Comparison of ENCODE assay signal across 15 cellular contexts in the genomic region with DNA sequence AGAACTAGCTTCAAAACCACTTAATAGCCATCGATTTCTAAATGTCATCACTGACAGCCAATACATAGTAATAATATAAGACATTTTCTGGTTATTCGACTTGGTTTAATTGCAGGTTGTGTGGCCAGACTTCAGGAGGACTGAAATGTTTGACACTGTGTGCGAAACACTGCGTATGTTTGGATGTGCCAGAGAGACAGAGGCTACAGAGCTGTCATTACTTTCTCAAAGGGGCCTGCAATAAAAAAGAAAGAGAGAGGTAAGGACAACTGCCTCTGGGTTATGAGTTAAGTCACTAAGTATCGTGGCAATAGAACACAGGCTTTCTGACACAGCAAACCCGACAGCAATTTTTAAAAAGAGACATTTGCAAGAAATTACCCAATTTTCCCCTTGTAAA. TPM values are rescaled to one million over a fixed set of nuclear protein-coding genes. Genes with fewer than 3 reads are reported as not detected.
DNase-seq lines count a peak whose midpoint lies in the region; ATAC-seq and TF ChIP-seq lines count a peak whose summit lies in the region.
"Had no signal": no experiment of that assay in that cellular context is flagged by ENCODE, and none has a peak within 500 bp of the region (broad histone marks: within the 10 kb centered on the region; RNA-seq: fewer than 3 reads in every experiment).

No MANE protein-coding gene starts in this region.

- H3K4me3 ChIP-seq in right atrium auricular region (peak overlapping the region; percentile 33 to 45), gastrocnemius medialis (peak overlapping the region; percentile 25 to 54 (median 48))
- H3K4me3 ChIP-seq in naive thymus-derived CD4-positive, alpha-beta T cell (ENCODE audit: low read length) = no peak overlapping the region
- H3K4me3 ChIP-seq: tibial nerve had no signal

- POLR2A ChIA-PET in naive thymus-derived CD4-positive, alpha-beta T cell (lab: Charles Lee) = interaction anchor here (0.6 kb wide), 2 partner anchors 9 to 196 kb away, joined by 3 read pairs; no protein-coding TSS in a partner anchor

- no peaks in the 10 kb centered on the region for H3K9me3 Mint-ChIP-seq in naive thymus-derived CD4-positive, alpha-beta T cell
- H3K9me3 Mint-ChIP-seq: natural killer cell had no signal

- peak; percentile 28 to 45 for TF ChIP-seq POLR2A in gastrocnemius medialis (IDR thresholded peaks at IDR 0.05)

- peaks cover 1 to 10% (median 6%) of the 10 kb centered on the region in 7 donors for H3K4me1 Mint-ChIP-seq in naive thymus-derived CD4-positive, alpha-beta T cell

- no peak overlapping the region for H3K4me3 Mint-ChIP-seq in naive thymus-derived CD4-positive, alpha-beta T cell
- H3K4me3 Mint-ChIP-seq: activated CD8-positive, alpha-beta T cell treated with anti-CD3 and anti-CD28 coated beads, Interleukin-2, amount 10 ng/mL, durations not matched to agents 7 days and 5 days; natural killer cell had no signal

- CTCF ChIA-PET in naive thymus-derived CD4-positive, alpha-beta T cell (lab: Charles Lee) = interaction anchor here (1.1 to 4.6 kb wide), 9 partner anchors 12 to 184 kb away, joined by 3 to 29 read pairs (median 8); partner anchors contain the start of gene ARL6IP5

- TF ChIP-seq CTCF in right atrium auricular region (IDR thresholded peaks at IDR 0.05) (no peak), gastrocnemius medialis (IDR thresholded peaks at IDR 0.05 in 4 of 5, conservative IDR thresholded peaks at IDR 0.05 in 1 of 5) (no peak), GM13977 (IDR thresholded peaks at IDR 0.05; ENCODE audit: extremely low read depth, insufficient read depth, missing control alignments) (no peak)

- no peak overlapping the region for H3K27ac Mint-ChIP-seq in naive thymus-derived CD4-positive, alpha-beta T cell
- H3K27ac Mint-ChIP-seq: activated CD8-positive, alpha-beta T cell treated with anti-CD3 and anti-CD28 coated beads, Interleukin-2, amount 10 ng/mL, durations not matched to agents 7 days and 5 days; natural killer cell had no signal

- H3K36me3 ChIP-seq in right atrium auricular region = no peaks in the 10 kb centered on the region
- no peaks in the 10 kb centered on the region for H3K36me3 ChIP-seq in gastrocnemius medialis
- H3K36me3 ChIP-seq in naive thymus-derived CD4-positive, alpha-beta T cell (ENCODE audit: control insufficient read depth in 2 of 3, insufficient read depth in 3 of 3, low read length in 3 of 3) = no peaks in the 10 kb centered on the region
- H3K36me3 ChIP-seq: tibial nerve had no signal

- peaks cover 0 to 4% (median 0%) of the 10 kb centered on the region in 5 donors for H3K36me3 Mint-ChIP-seq in naive thymus-derived CD4-positive, alpha-beta T cell
- H3K36me3 Mint-ChIP-seq: natural killer cell had no signal

- H3K4me1 ChIP-seq in right atrium auricular region = peaks cover 0 to 7% of the 10 kb centered on the region in 2 donors
- H3K4me1 ChIP-seq in gastrocnemius medialis = peaks cover 17 to 51% of the 10 kb centered on the region in 2 donors
- H3K4me1 ChIP-seq in naive thymus-derived CD4-positive, alpha-beta T cell (ENCODE audit: control insufficient read depth in 2 of 2, insufficient read depth in 2 of 2, low read length in 2 of 2) = no peaks in the 10 kb centered on the region

- H3K27me3 Mint-ChIP-seq in naive thymus-derived CD4-positive, alpha-beta T cell = peaks cover 0 to 12% (median 4%) of the 10 kb centered on the region in 5 donors

- intact Hi-C loops in Right ventricle myocardium inferior (cut with DNase I) (loop anchor here (2.0 kb wide), 1 partner anchor 41 kb away; the partner anchor contains the start of gene UBA3), cardiac septum (cut with DNase I) (no loop called here), gastrocnemius medialis (cut with DNase I; ENCODE audit: low total_unique reads) (loop anchor here (1.0 to 10.0 kb wide), 5 partner anchors 28 to 1943 kb away; no protein-coding TSS in a partner anchor), posterior vena cava (cut with DNase I) (loop anchor here in 1 of 2 donors (10.0 kb wide), 1 partner anchor 543 kb away; no protein-coding TSS in a partner anchor)
- intact Hi-C loops in naive thymus-derived CD4-positive, alpha-beta T cell (cut with micrococcal nuclease) = loop anchor here (1.0 to 2.0 kb wide), 9 partner anchors 37 to 550 kb away; partner anchors contain the start of genes ARL6IP5 (in 1 of the 2) and EOGT (in 1 of the 2)

- in situ Hi-C loops in gastrocnemius medialis (cut with MboI; ENCODE audit: low sequenced_read_pairs in 4 of 4) (no loop called here), GM13977 (cut with MboI; ENCODE audit: low pct_unique_long_range_greater_than_20kb, low sequenced_read_pairs, unreplicated experiment) (no loop called here)

- H3K27ac ChIP-seq in right atrium auricular region (peak overlapping the region; percentile 75), gastrocnemius medialis (peak overlapping the region; percentile 95 to 97 (median 96))
- H3K27ac ChIP-seq in naive thymus-derived CD4-positive, alpha-beta T cell (ENCODE audit: low read depth, low read length) = no peak overlapping the region
- H3K27ac ChIP-seq: tibial nerve had no signal

- DNase-seq in Right ventricle myocardium inferior (ENCODE audit: missing footprints) (no peak), cardiac septum (ENCODE audit: low spot score) (no peak), right atrium auricular region (ENCODE audit: low spot score) (no peak), gastrocnemius medialis (no peak), 8988T (no peak), posterior vena cava (ENCODE audit: low spot score) (no peak), GM13977 (ENCODE audit: low spot score) (no peak)
- no peak for DNase-seq in naive thymus-derived CD4-positive, alpha-beta T cell
- DNase-seq: cerebellar nuclear complex, DMS153 had no signal

- no peaks in the 10 kb centered on the region for H3K9me3 ChIP-seq in right atrium auricular region
- no peaks in the 10 kb centered on the region for H3K9me3 ChIP-seq in gastrocnemius medialis
- no peaks in the 10 kb centered on the region for H3K9me3 ChIP-seq in naive thymus-derived CD4-positive, alpha-beta T cell (ENCODE audit: control insufficient read depth in 2 of 3, low read length in 3 of 3)
- H3K9me3 ChIP-seq: tibial nerve had no signal

- H3K27me3 ChIP-seq in right atrium auricular region = no peaks in the 10 kb centered on the region
- H3K27me3 ChIP-seq in gastrocnemius medialis = no peaks in the 10 kb centered on the region
- H3K27me3 ChIP-seq in naive thymus-derived CD4-positive, alpha-beta T cell (ENCODE audit: control insufficient read depth in 2 of 2, insufficient read depth in 2 of 2, low read length in 2 of 2) = no peaks in the 10 kb centered on the region
- H3K27me3 ChIP-seq: tibial nerve had no signal

- ATAC-seq in Right ventricle myocardium inferior (peak; percentile 51), gastrocnemius medialis (peak; percentile 40 to 45)
- no peak for ATAC-seq in naive thymus-derived CD4-positive, alpha-beta T cell

RNA-seq across cellular contexts. Expression of gene LMOD3, which starts 0.9 kb away (rescaled TPM):
- total RNA-seq in Right ventricle myocardium inferior (149 TPM), cardiac septum (117 TPM), right atrium auricular region (100 to 1,000 TPM in 1 of 2 donors, 10 to 100 TPM in 1; 33.1 to 110 TPM), gastrocnemius medialis (100 to 1,000 TPM in 3 of 4 donors, 10 to 100 TPM in 1; 31.0 to 194 (median 113) TPM), posterior vena cava (not detected)
- not detected for total RNA-seq in naive thymus-derived CD4-positive, alpha-beta T cell
- polyA plus RNA-seq in naive thymus-derived CD4-positive, alpha-beta T cell = under 1 TPM in 1 of 2 donors, not detected in 1; 0.05 TPM
- total RNA-seq: activated CD8-positive, alpha-beta T cell treated with anti-CD3 and anti-CD28 coated beads, Interleukin-2, amount 10 ng/mL, durations not matched to agents 7 days and 5 days; G401; HepG2; natural killer cell; tibial nerve had no signal
- polyA plus RNA-seq: HepG2 had no signal

RNA-seq across cellular contexts. Expression of gene ARL6IP5, which starts 36.8 kb away (rescaled TPM):
- total RNA-seq in Right ventricle myocardium inferior (195 TPM), cardiac septum (167 TPM), right atrium auricular region (100 to 1,000 TPM; 172 to 199 TPM), gastrocnemius medialis (100 to 1,000 TPM; 108 to 181 (median 145) TPM), posterior vena cava (100 to 1,000 TPM; 153 to 174 TPM)
- total RNA-seq in naive thymus-derived CD4-positive, alpha-beta T cell = 100 to 1,000 TPM in 4 of 5 experiments, 10 to 100 TPM in 1; 75.8 to 226 (median 119) TPM
- 100 to 1,000 TPM; 330 to 457 TPM for polyA plus RNA-seq in naive thymus-derived CD4-positive, alpha-beta T cell

RNA-seq across cellular contexts. Expression of gene UBA3, which starts 41.3 kb away (rescaled TPM):
- total RNA-seq in Right ventricle myocardium inferior (89.1 TPM), cardiac septum (84.7 TPM), right atrium auricular region (10 to 100 TPM; 39.9 to 63.5 TPM), gastrocnemius medialis (10 to 100 TPM; 29.3 to 42.2 (median 36.0) TPM), posterior vena cava (10 to 100 TPM; 53.0 to 57.9 TPM)
- 100 to 1,000 TPM in 1 of 5 experiments, 10 to 100 TPM in 4; 51.1 to 120 (median 70.8) TPM for total RNA-seq in naive thymus-derived CD4-positive, alpha-beta T cell
- 10 to 100 TPM; 36.6 to 44.8 TPM for polyA plus RNA-seq in naive thymus-derived CD4-positive, alpha-beta T cell

Comparison
In these comparisons a context has a peak if more than half of its experiments do, and no peak if none do; other contexts are left out.
1. RNA of gene LMOD3, which starts 0.9 kb away (total RNA-seq): 149 TPM in Right ventricle myocardium inferior (single experiment), 117 TPM in cardiac septum (single experiment), 31.0 to 194 TPM in gastrocnemius medialis and 33.1 to 110 TPM in right atrium auricular region; not detected in posterior vena cava and not detected in naive thymus-derived CD4-positive, alpha-beta T cell; every median in the first group is over 10 times any median in the second.